ENCODE assay signal across 23 cellular contexts in the genomic region with DNA sequence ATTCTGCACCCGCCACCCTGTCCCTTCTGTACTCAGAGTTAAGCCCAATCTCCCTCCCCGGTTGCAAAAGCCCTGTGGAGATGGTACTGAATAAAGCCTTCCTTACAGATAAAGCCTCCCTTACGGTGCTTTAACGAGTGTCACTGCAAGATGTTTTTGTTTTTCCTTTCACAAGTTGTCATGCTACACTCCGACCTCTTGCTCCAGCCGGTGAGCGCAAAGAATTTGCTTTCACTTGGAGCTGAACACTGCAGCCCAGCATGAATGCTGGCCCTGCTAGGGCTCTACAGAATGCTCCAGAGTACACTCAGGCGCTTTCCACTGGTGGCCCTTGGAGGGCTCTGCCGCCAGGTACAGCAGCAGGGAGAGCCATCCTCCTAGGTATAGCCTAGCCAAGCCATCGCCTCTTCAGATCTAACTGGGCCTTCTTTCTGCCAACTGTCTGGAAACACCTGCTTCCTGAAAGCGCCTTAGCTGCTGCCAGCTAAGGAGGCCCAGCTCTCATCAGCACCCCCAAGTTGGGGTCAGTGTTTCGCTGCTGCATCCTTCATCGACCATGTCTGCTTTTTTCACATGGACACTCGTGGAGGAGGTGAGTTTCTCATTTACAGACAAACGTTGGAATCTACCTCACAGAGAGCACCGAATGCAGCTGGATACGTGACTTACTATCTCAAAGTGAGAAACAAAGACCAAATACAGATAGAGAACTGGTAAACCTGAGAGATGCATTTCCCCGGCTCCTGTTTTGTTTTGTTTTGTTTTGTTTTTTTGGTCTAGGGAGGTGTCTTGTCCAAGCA. TPM values are rescaled to one million over a fixed set of nuclear protein-coding genes. Genes with fewer than 3 reads are reported as not detected.
DNase-seq lines count a peak whose midpoint lies in the region; ATAC-seq, FAIRE-seq and TF ChIP-seq lines count a peak whose summit lies in the region.
"Had no signal": no experiment of that assay in that cellular context is flagged by ENCODE, and none has a peak within 500 bp of the region (broad histone marks: within the 10 kb centered on the region; RNA-seq: fewer than 3 reads in every experiment).

No MANE protein-coding gene starts in this region.

- H4K20me1 ChIP-seq in GM23338 (replicated peaks; ENCODE audit: insufficient read depth) = no peaks in the 10 kb centered on the region
- no peaks in the 10 kb centered on the region for H4K20me1 ChIP-seq in GM12878 (ENCODE audit: control insufficient read depth, insufficient read depth)

- H3K9me2 ChIP-seq in GM23338 (ENCODE audit: insufficient read depth) = no peaks in the 10 kb centered on the region

- in situ Hi-C loops in GM12878 (cut with MboI) = loop anchor here (25.0 kb wide), 1 partner anchor 1062 kb away; a partner anchor contains a TSS

- no peak overlapping the region for H3K9ac ChIP-seq in GM12878 (ENCODE audit: control insufficient read depth, insufficient read depth, low read length)

- SMC1A ChIA-PET in GM12878 (lab: Charles Lee; ENCODE audit: uncharacterized antibody, unreplicated experiment) = no interaction called here

- POLR2A ChIA-PET in Caco-2 (lab: Charles Lee) = no interaction called here
- POLR2A ChIA-PET in GM12878 (lab: Charles Lee) = no interaction called here

- peak overlapping the region; percentile 28 for H3K27ac Mint-ChIP-seq in Caco-2 (ENCODE audit: unreplicated experiment)
- no peak overlapping the region for H3K27ac Mint-ChIP-seq in GM23338
- H3K27ac Mint-ChIP-seq in naive B cell = peak overlapping the region; percentile 76 to 95 (median 92)

- H3K4me2 ChIP-seq in GM23338 (no peak overlapping the region), GM12878 (ENCODE audit: control insufficient read depth, insufficient read depth) (no peak overlapping the region)

- TF ChIP-seq CTCF in Caco-2 (IDR thresholded peaks at IDR 0.05; ENCODE audit: insufficient read depth in 1 of 2, low read depth in 1 of 2, low read length in 1 of 2, severe bottlenecking in 1 of 2, unreplicated experiment in 1 of 2) (no peak), GM23338 (conservative IDR thresholded peaks at IDR 0.05; ENCODE audit: low read depth in 2 of 2) (no peak), GM12878 (IDR thresholded peaks at IDR 0.05 in 2 of 3, conservative IDR thresholded peaks at IDR 0.05 in 1 of 3; ENCODE audit: control insufficient read depth in 2 of 3, extremely low read depth in 1 of 3, insufficient read depth in 1 of 3, low read depth in 3 of 3, low read length in 3 of 3) (no peak)

- H3K4me3 ChIP-seq in Caco-2 (ENCODE audit: low read depth, low read length) (no peak overlapping the region), GM23338 (no peak overlapping the region), GM12878 (no peak overlapping the region)
- H3K4me3 ChIP-seq: prostate gland, suprapubic skin had no signal

- BruUV-seq in Caco-2 (replicated peaks; lab: Mats Ljungman, UMichigan) (no TSS peak), GM12878 (replicated peaks; lab: Mats Ljungman, UMichigan) (no TSS peak)

- intact Hi-C loops in Caco-2 (cut with micrococcal nuclease; ENCODE audit: unreplicated experiment) (no loop called here), GM12878 (cut with micrococcal nuclease; ENCODE audit: unreplicated experiment) (loop anchor here (5.0 to 10.0 kb wide), 2 partner anchors 48 to 386 kb away; no protein-coding TSS in a partner anchor)

- H3K4me3 Mint-ChIP-seq in Caco-2 (ENCODE audit: unreplicated experiment) (no peak overlapping the region), GM23338 (no peak overlapping the region), naive B cell (peak overlapping the region; percentile 60 to 94 (median 77))
- H3K4me3 Mint-ChIP-seq: CD4-positive, CD25-positive, alpha-beta regulatory T cell had no signal

- H3K4me1 ChIP-seq in Caco-2 (peaks cover 43% of the 10 kb centered on the region), GM23338 (ENCODE audit: insufficient read depth) (no peaks in the 10 kb centered on the region), GM12878 (ENCODE audit: control insufficient read depth, insufficient read depth, low read length) (no peaks in the 10 kb centered on the region)
- H3K4me1 ChIP-seq: prostate gland, suprapubic skin had no signal

- H3K9me3 ChIP-seq in Caco-2 = no peaks in the 10 kb centered on the region
- no peaks in the 10 kb centered on the region for H3K9me3 ChIP-seq in GM12878 (replicated peaks; ENCODE audit: control insufficient read depth, insufficient read depth, low read length)
- H3K9me3 ChIP-seq: prostate gland, suprapubic skin had no signal

- 35% methylated on average over 18 of the region's 18 CpGs for WGBS in GM12878 (ENCODE audit: insufficient coverage, insufficient replicate concordance, low lambda C conversion rate, missing lambda C conversion rate)

- DNase-seq in Caco-2 (no peak), GM23338 (ENCODE audit: low spot score) (no peak), GM12878 (ENCODE audit: low read depth, low spot score) (no peak), naive B cell (no peak), cortex of kidney (lab: John Stamatoyannopoulos, UW) (no peak)
- no peak for DNase-seq in effector CD4-positive, alpha-beta T cell
- DNase-seq in stimulated activated CD8-positive, alpha-beta memory T cell treated with anti-CD3 and anti-CD28 coated beads, Interleukin-4, amount 100 ng/mL, for 48 hours = no peak
- DNase-seq: activated CD4-positive, alpha-beta T cell treated with anti-CD3 and anti-CD28 coated beads for 4 hours; activated naive CD4-positive, alpha-beta T cell treated with anti-CD3 and anti-CD28 coated beads, Interleukin-2, amount 50 U/mL, for 16 hours; aorta; caudate nucleus; CD4-positive, CD25-positive, alpha-beta regulatory T cell; HCEC 1CT; hippocampal formation; KG1; NCI-H146; NCI-H2227 treated with DMSO at 0.1 percent for 48 hours; NCI-H748 treated with DMSO at 0.1 percent for 48 hours; SIG-M5 had no signal

- H3K27me3 Mint-ChIP-seq in Caco-2 (ENCODE audit: insufficient read depth, unreplicated experiment) (no peaks in the 10 kb centered on the region), GM23338 (ENCODE audit: insufficient read depth, low read depth, poor library complexity) (peaks cover 1% of the 10 kb centered on the region), naive B cell (peaks cover 0 to 5% (median 0%) of the 10 kb centered on the region in 3 donors)

- no peaks in the 10 kb centered on the region for H3K36me3 Mint-ChIP-seq in Caco-2 (ENCODE audit: insufficient read depth, unreplicated experiment)
- no peaks in the 10 kb centered on the region for H3K36me3 Mint-ChIP-seq in GM23338 (ENCODE audit: low read depth)
- H3K36me3 Mint-ChIP-seq in naive B cell = no peaks in the 10 kb centered on the region
- H3K36me3 Mint-ChIP-seq: CD4-positive, CD25-positive, alpha-beta regulatory T cell had no signal

- CTCF ChIA-PET in Caco-2 (lab: Charles Lee) (no interaction called here), GM12878 (lab: Yijun Ruan, JAX) (no interaction called here)

- H3K27me3 ChIP-seq in Caco-2 (replicated peaks; ENCODE audit: control insufficient read depth, insufficient read depth, low read length) = no peaks in the 10 kb centered on the region
- H3K27me3 ChIP-seq in GM23338 (ENCODE audit: insufficient read depth) = no peaks in the 10 kb centered on the region
- H3K27me3 ChIP-seq in GM12878 (replicated peaks in 1 of 2; ENCODE audit: control insufficient read depth in 2 of 2, insufficient read depth in 2 of 2, low read length in 1 of 2) = peaks cover 0 to 14% of the 10 kb centered on the region in 2 experiments; a peak in 2 of 4 replicates
- H3K27me3 ChIP-seq: suprapubic skin had no signal

- H3K27ac ChIP-seq in GM23338 (ENCODE audit: low read depth) (no peak overlapping the region), GM12878 (ENCODE audit: control insufficient read depth, insufficient read depth) (no peak overlapping the region)
- H3K27ac ChIP-seq: prostate gland, suprapubic skin had no signal

- H3K9me3 Mint-ChIP-seq in Caco-2 (ENCODE audit: unreplicated experiment) (no peaks in the 10 kb centered on the region), GM23338 (no peaks in the 10 kb centered on the region), naive B cell (no peaks in the 10 kb centered on the region)
- H3K9me3 Mint-ChIP-seq: CD4-positive, CD25-positive, alpha-beta regulatory T cell had no signal

- H2AFZ ChIP-seq in GM23338 (0 out of 2 replicates have a peak overlapping the region, but pooled peaks have one; percentile 52), GM12878 (ENCODE audit: control insufficient read depth, low read depth, low read length) (no peak overlapping the region)

- TF ChIP-seq POLR2A in GM12878 (IDR thresholded peaks at IDR 0.05; ENCODE audit: low read depth, low read length) = no peak

- H3K36me3 ChIP-seq in Caco-2 (ENCODE audit: control insufficient read depth, insufficient read depth, low read length) (no peaks in the 10 kb centered on the region), GM23338 (ENCODE audit: insufficient read depth) (no peaks in the 10 kb centered on the region), GM12878 (ENCODE audit: control insufficient read depth in 2 of 2, insufficient read depth in 2 of 2, low read length in 1 of 2) (no peaks in the 10 kb centered on the region)
- H3K36me3 ChIP-seq: prostate gland, suprapubic skin had no signal

- H3K4me1 Mint-ChIP-seq in Caco-2 (ENCODE audit: low read depth, unreplicated experiment) (peaks cover 43% of the 10 kb centered on the region), GM23338 (peaks cover 16% of the 10 kb centered on the region), naive B cell (peaks cover 48 to 63% (median 56%) of the 10 kb centered on the region in 3 donors)

- FAIRE-seq in GM12878 (lab: Jason Lieb, UNC) = no peak

- no peak for TF ChIP-seq EP300 in GM12878 (IDR thresholded peaks at IDR 0.05; ENCODE audit: borderline replicate concordance in 1 of 2, control insufficient read depth in 1 of 2, low read depth in 2 of 2, low read length in 2 of 2)

- no peaks in the 10 kb centered on the region for H3F3A ChIP-seq in GM23338 (replicated peaks; ENCODE audit: low read depth)

- H3K79me2 ChIP-seq in GM23338 (replicated peaks; ENCODE audit: insufficient read depth) (no peaks in the 10 kb centered on the region), GM12878 (ENCODE audit: control insufficient read depth, insufficient read depth, low read length) (no peaks in the 10 kb centered on the region)

- RAD21 ChIA-PET in GM12878 (lab: Charles Lee; ENCODE audit: unreplicated experiment) = no interaction called here

- ATAC-seq in GM23338 (peak; percentile 72), GM12878 (peak; percentile 32; the same call in 2 of the 3 replicates), naive B cell (ENCODE audit: low read depth in 2 of 2) (peak; percentile 49 to 51), GM18520 (IDR thresholded peaks at IDR 0.05; ENCODE audit: unreplicated experiment) (no peak)

- no peak for TF ChIP-seq RAD21 in GM12878 (IDR thresholded peaks at IDR 0.05; ENCODE audit: insufficient read depth, low read depth, low read length)

RNA-seq across cellular contexts. Expression of a gene that starts 13.4 kb away (rescaled TPM):
- total RNA-seq in Caco-2 (2022) = 119 and 120 TPM in 2 replicates
- 0.12 and 2.6 TPM in 2 replicates for total RNA-seq in GM23338 (2014; rRNA removed; shearing (Covaris generic))
- 1.5 and 1.7 TPM in 2 replicates for polyA plus RNA-seq in GM23338 (2016; fragmentation: Nextera tagmentation; extraction: Ambion mirVana)
- not detected in 2 replicates for total RNA-seq in GM12878 (2013; cell fraction: nucleolus; rRNA removed)
- total RNA-seq in GM12878 (2014; rRNA removed) = not detected in 2 replicates
- not detected in 2 replicates for total RNA-seq in GM12878 (2014; rRNA removed; fragmentation: Illumina TruSeq; extraction: Trizol)
- not detected in 2 replicates for total RNA-seq in GM12878 (2021)
- not detected for polyA plus RNA-seq in GM12878 (2011; ENCODE audit: low read depth)
- not detected in 2 replicates for polyA plus RNA-seq in GM12878 (2011; rRNA removed)
- not detected in 2 replicates for polyA plus RNA-seq in GM12878 (2011; cell fraction: cytosol; rRNA removed)
- not detected in 2 replicates for polyA plus RNA-seq in GM12878 (2011; cell fraction: nucleus; rRNA removed)
- polyA plus RNA-seq in GM12878 (2012) = not detected in 2 replicates
- polyA plus RNA-seq in GM12878 (2014; fragmentation: Illumina TruSeq; extraction: Trizol) = not detected in 2 replicates
- polyA plus RNA-seq in GM12878 (2014; fragmentation: Nextera tagmentation; extraction: Ambion mirVana) = not detected
- polyA plus RNA-seq in GM12878 (2014; rRNA removed) = not detected in 2 replicates
- not detected for polyA plus RNA-seq in GM12878 (2016; fragmentation: Nextera tagmentation; extraction: Ambion mirVana)
- not detected in 2 replicates for polyA minus RNA-seq in GM12878 (2011; rRNA and poly(A)+ RNA removed)
- 0.31 and 0.94 TPM in 2 replicates for polyA minus RNA-seq in GM12878 (2011; cell fraction: cytosol; rRNA and poly(A)+ RNA removed)
- polyA minus RNA-seq in GM12878 (2011; cell fraction: nucleus; rRNA and poly(A)+ RNA removed) = not detected in 2 replicates
- not detected for polyA plus RNA-seq in naive B cell (ENCODE audit: low read depth in 6 of 6)
- total RNA-seq: lower leg skin, prostate gland had no signal
- polyA plus RNA-seq: aorta had no signal

Comparison
In these comparisons a context has a peak if more than half of its experiments do, and no peak if none do; other contexts are left out.
1. H3K4me3 Mint-ChIP-seq: peak in naive B cell (8 of 8); none in Caco-2 (single experiment) and GM23338 (single experiment).
2. RNA of a gene that starts 13.4 kb away (total RNA-seq): 119 to 120 TPM in Caco-2; 0.12 to 2.6 TPM in GM23338 and not detected in GM12878; every median in the first group is over 10 times any median in the second.